9 cellular contexts compared by ENCODE assay signal in the genomic region with DNA sequence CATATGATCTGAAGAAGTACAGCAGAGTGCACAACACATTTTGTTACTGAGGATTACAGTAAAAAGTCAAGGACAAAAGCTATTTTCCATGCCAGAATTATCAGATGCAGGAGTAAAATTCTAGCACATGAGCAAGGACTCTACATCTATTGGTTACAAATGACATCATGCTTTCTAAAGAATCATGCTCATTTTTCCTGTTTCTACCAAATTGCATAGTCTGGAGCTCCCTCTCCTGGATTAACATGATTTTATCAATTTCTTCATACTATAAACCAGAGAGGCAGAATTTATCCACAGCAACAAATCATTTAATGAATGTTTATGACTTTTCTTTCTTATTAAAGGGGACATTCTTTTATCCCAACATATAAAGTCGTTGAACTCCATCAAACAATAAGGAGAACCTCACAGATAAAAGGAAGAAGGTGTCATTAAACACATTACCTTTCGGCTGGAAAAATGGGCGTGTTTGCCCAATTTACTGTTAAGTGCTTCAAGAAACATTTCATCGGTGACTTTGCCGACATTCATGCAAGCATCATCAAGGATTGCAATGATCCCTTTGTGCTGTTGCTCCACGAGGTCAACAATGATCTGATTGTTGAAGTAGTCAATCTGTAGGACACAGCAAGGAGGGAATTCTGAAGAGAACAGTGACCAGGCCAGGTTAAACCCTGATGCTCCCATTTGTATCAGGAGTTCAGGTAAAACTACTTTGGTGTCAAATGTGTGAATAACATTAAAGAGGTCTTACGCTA.
DNase-seq lines count a peak whose midpoint lies in the region; ATAC-seq and TF ChIP-seq lines count a peak whose summit lies in the region.
"Had no signal": no experiment of that assay in that cellular context is flagged by ENCODE, and none has a peak within 500 bp of the region (broad histone marks: within the 10 kb centered on the region; RNA-seq: fewer than 3 reads in every experiment).

No MANE protein-coding gene starts in this region.

- no peak overlapping the region for H3K4me3 Mint-ChIP-seq in activated B cell treated with CpG ODN at 0.5 μM for 24 hours
- H3K4me3 Mint-ChIP-seq: activated naive CD8-positive, alpha-beta T cell treated with anti-CD3 and anti-CD28 coated beads, Interleukin-2, amount 10 ng/mL, durations not matched to agents 7 days and 5 days had no signal

- no peaks in the 10 kb centered on the region for H3K27me3 Mint-ChIP-seq in activated B cell treated with CpG ODN at 0.5 μM for 24 hours

- no peak for TF ChIP-seq CTCF in activated B cell treated with CpG ODN at 0.5 μM for 24 hours (IDR thresholded peaks at IDR 0.05)

- POLR2A ChIA-PET in activated B cell treated with CpG ODN at 0.5 μM for 24 hours (lab: Charles Lee): interaction anchor here (0.6 kb wide), 1 partner anchor 82 kb away, joined by 3 read pairs; no protein-coding TSS in a partner anchor

- peaks cover 7% of the 10 kb centered on the region for H3K36me3 Mint-ChIP-seq in activated B cell treated with CpG ODN at 0.5 μM for 24 hours (ENCODE audit: low read depth)
- H3K36me3 Mint-ChIP-seq: activated naive CD8-positive, alpha-beta T cell treated with anti-CD3 and anti-CD28 coated beads, Interleukin-2, amount 10 ng/mL, durations not matched to agents 7 days and 5 days had no signal

- H3K27ac Mint-ChIP-seq in activated B cell treated with CpG ODN at 0.5 μM for 24 hours: no peak overlapping the region
- H3K27ac Mint-ChIP-seq: activated naive CD8-positive, alpha-beta T cell treated with anti-CD3 and anti-CD28 coated beads, Interleukin-2, amount 10 ng/mL, durations not matched to agents 7 days and 5 days had no signal

- H3K9me3 Mint-ChIP-seq in activated B cell treated with CpG ODN at 0.5 μM for 24 hours: no peaks in the 10 kb centered on the region
- H3K9me3 Mint-ChIP-seq: activated naive CD8-positive, alpha-beta T cell treated with anti-CD3 and anti-CD28 coated beads, Interleukin-2, amount 10 ng/mL, durations not matched to agents 7 days and 5 days had no signal

- intact Hi-C loops in Right ventricle myocardium superior (cut with DNase I) (loop anchor here (10.0 kb wide), 1 partner anchor 270 kb away; a partner anchor contains a TSS), cardiac septum (cut with DNase I) (loop anchor here (5.0 kb wide), 1 partner anchor 293 kb away; no protein-coding TSS in a partner anchor), activated B cell treated with CpG ODN at 0.5 μM for 24 hours (cut with micrococcal nuclease) (loop anchor here (1.0 kb wide), 4 partner anchors 96 to 294 kb away; no protein-coding TSS in a partner anchor)

- CTCF ChIA-PET in activated B cell treated with CpG ODN at 0.5 μM for 24 hours (lab: Charles Lee): interaction anchor here (0.7 to 3.5 kb wide), 5 partner anchors 95 to 292 kb away, joined by 3 to 19 read pairs (median 3); no protein-coding TSS in a partner anchor

- H3K4me1 Mint-ChIP-seq in activated B cell treated with CpG ODN at 0.5 μM for 24 hours: no peaks in the 10 kb centered on the region

- peak; percentile 71 for ATAC-seq in Right ventricle myocardium superior (ENCODE audit: poor library complexity)
- ATAC-seq in activated B cell treated with CpG ODN at 0.5 μM for 24 hours (ENCODE audit: low read depth): peak; percentile 69

- DNase-seq in Right ventricle myocardium superior (no peak), cardiac septum (ENCODE audit: low spot score) (no peak), NCI-H2081 treated with DMSO at 0.1 percent for 48 hours (lab: John Stamatoyannopoulos, UW) (peak; percentile 27), activated B cell treated with CpG ODN at 0.5 μM for 24 hours (no peak), glomerular visceral epithelial cell (ENCODE audit: extremely low spot score) (peak; percentile 59), retina (peak; percentile 38)
- DNase-seq in activated CD4-positive, CD25-positive, alpha-beta regulatory T cell (lab: John Stamatoyannopoulos, UW): no peak
- no peak for DNase-seq in stimulated activated CD4-positive, alpha-beta T cell treated with anti-CD3 and anti-CD28 coated beads, Interleukin-4, amount 100 ng/mL, for 4 hours
- DNase-seq: activated naive CD8-positive, alpha-beta T cell treated with anti-CD3 and anti-CD28 coated beads, Interleukin-2, amount 10 ng/mL, durations not matched to agents 7 days and 5 days had no signal

Comparison
In these comparisons a context has a peak if more than half of its experiments do, and no peak if none do; other contexts are left out.
1. DNase-seq: peak in NCI-H2081 treated with DMSO at 0.1 percent for 48 hours (single experiment), glomerular visceral epithelial cell (single experiment) and retina (single experiment); none in Right ventricle myocardium superior (single experiment), cardiac septum (single experiment), activated B cell treated with CpG ODN at 0.5 μM for 24 hours (single experiment), activated CD4-positive, CD25-positive, alpha-beta regulatory T cell (0 of 4) and stimulated activated CD4-positive, alpha-beta T cell treated with anti-CD3 and anti-CD28 coated beads, Interleukin-4, amount 100 ng/mL, for 4 hours (0 of 2).